8 cellular contexts compared by ENCODE assay signal in the genomic region with DNA sequence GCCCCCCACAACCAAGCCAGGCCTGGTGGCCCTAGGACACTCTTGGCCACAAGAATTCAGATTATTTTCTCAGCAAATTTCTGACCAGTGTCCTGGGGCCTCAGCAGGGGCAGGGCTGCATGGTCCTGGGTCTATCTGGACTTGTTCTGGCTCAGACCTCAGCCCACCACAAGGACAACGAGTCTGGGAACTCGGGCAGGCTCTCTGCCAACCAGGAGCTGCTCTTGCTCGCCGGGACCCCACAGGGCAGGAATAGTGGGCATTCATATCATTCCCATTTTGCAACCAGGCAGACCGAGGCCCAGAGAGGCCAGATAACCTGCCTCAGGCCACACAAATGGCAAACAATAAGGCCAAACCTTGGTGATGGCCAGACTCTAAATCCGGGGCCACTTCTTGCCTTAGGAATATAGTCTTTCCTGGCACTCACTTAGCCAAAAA.
DNase-seq lines count a peak whose midpoint lies in the region; ATAC-seq and TF ChIP-seq lines count a peak whose summit lies in the region.

No MANE protein-coding gene starts in this region.

- peaks cover 45 to 50% of the 10 kb centered on the region in 2 donors for H3K4me1 ChIP-seq in mucosa of rectum (ENCODE audit: control insufficient read depth in 2 of 2, insufficient read depth in 2 of 2, low read length in 2 of 2)
- H3K4me1 ChIP-seq in aorta (ENCODE audit: control insufficient read depth in 1 of 2, insufficient read depth in 2 of 2, low read length in 2 of 2): peaks cover 0 to 2% of the 10 kb centered on the region in 2 donors

- H3K4me3 Mint-ChIP-seq in activated naive CD4-positive, alpha-beta T cell treated with anti-CD3 and anti-CD28 coated beads, Interleukin-2, amount 50 U/mL, for 24 hours: peak overlapping the region; percentile 93

- DNase-seq in activated naive CD4-positive, alpha-beta T cell treated with Interleukin-2 at 50 U/mL for 16 hours: no peak
- peak; percentile 36 for DNase-seq in choroid plexus epithelial cell (ENCODE audit: low read depth)
- DNase-seq in aorta: peak; percentile 53 to 66
- DNase-seq in GM19240 (ENCODE audit: insufficient read length, low spot score): no peak
- no peak for DNase-seq in OCI-M1 (lab: John Stamatoyannopoulos, UW)

- H3K9ac ChIP-seq in mucosa of rectum (ENCODE audit: low read depth in 1 of 2, low read length in 2 of 2): peak overlapping the region; percentile 74 to 79

- peak overlapping the region; percentile 92 for H3K27ac Mint-ChIP-seq in activated naive CD4-positive, alpha-beta T cell treated with anti-CD3 and anti-CD28 coated beads, Interleukin-2, amount 50 U/mL, for 24 hours

- H3K9me3 ChIP-seq in mucosa of rectum (ENCODE audit: control insufficient read depth in 2 of 2, low read length in 2 of 2) (no peaks in the 10 kb centered on the region), aorta (ENCODE audit: control insufficient read depth, low read length) (no peaks in the 10 kb centered on the region)

- intact Hi-C loops in aorta (cut with DNase I): no loop called here

- no peaks in the 10 kb centered on the region for H3K9me3 Mint-ChIP-seq in activated naive CD4-positive, alpha-beta T cell treated with anti-CD3 and anti-CD28 coated beads, Interleukin-2, amount 50 U/mL, for 24 hours

- H3K36me3 Mint-ChIP-seq in activated naive CD4-positive, alpha-beta T cell treated with anti-CD3 and anti-CD28 coated beads, Interleukin-2, amount 50 U/mL, for 24 hours: no peaks in the 10 kb centered on the region

- H3K36me3 ChIP-seq in mucosa of rectum (ENCODE audit: control insufficient read depth in 2 of 2, insufficient read depth in 2 of 2, low read length in 2 of 2) (peaks cover 3 to 7% of the 10 kb centered on the region in 2 donors), aorta (ENCODE audit: control insufficient read depth in 1 of 2, insufficient read depth in 2 of 2, low read length in 1 of 2) (no peaks in the 10 kb centered on the region)

- H3K4me1 Mint-ChIP-seq in activated naive CD4-positive, alpha-beta T cell treated with anti-CD3 and anti-CD28 coated beads, Interleukin-2, amount 50 U/mL, for 24 hours: peaks cover 62% of the 10 kb centered on the region

- ATAC-seq in aorta (ENCODE audit: low FRiP score): no peak
- ATAC-seq in GM21825 (IDR thresholded peaks at IDR 0.05; ENCODE audit: unreplicated experiment): no peak

- H3K27ac ChIP-seq in mucosa of rectum (ENCODE audit: low read depth in 2 of 2, low read length in 2 of 2) (peak overlapping the region; percentile 95 to 98), aorta (ENCODE audit: low read depth in 1 of 2, low read length in 2 of 2) (peak overlapping the region; percentile 29 to 38)

- no peaks in the 10 kb centered on the region for H3K27me3 Mint-ChIP-seq in activated naive CD4-positive, alpha-beta T cell treated with anti-CD3 and anti-CD28 coated beads, Interleukin-2, amount 50 U/mL, for 24 hours

- H3K4me3 ChIP-seq in choroid plexus epithelial cell (ENCODE audit: low read depth, low read length) (peak overlapping the region; percentile 69), mucosa of rectum (ENCODE audit: low read length in 2 of 2) (peak overlapping the region; percentile 71 to 72), aorta (ENCODE audit: low read length in 2 of 2) (no peak overlapping the region)

- H3K27me3 ChIP-seq in mucosa of rectum (ENCODE audit: control insufficient read depth in 2 of 2, insufficient read depth in 2 of 2, low read length in 2 of 2): no peaks in the 10 kb centered on the region
- H3K27me3 ChIP-seq in aorta (ENCODE audit: control insufficient read depth in 1 of 2, insufficient read depth in 2 of 2, low read length in 1 of 2): no peaks in the 10 kb centered on the region

- WGBS in aorta, 2 donors: 8 to 10% methylated on average over 6 of the region's 6 CpGs

- no peak for TF ChIP-seq CTCF in choroid plexus epithelial cell (conservative IDR thresholded peaks at IDR 0.05; ENCODE audit: low read depth, low read length)

Comparison
In these comparisons a context has a peak if more than half of its experiments do, and no peak if none do; other contexts are left out.
1. DNase-seq: peak in choroid plexus epithelial cell (single experiment) and aorta (2 of 2); none in activated naive CD4-positive, alpha-beta T cell treated with Interleukin-2 at 50 U/mL for 16 hours (single experiment), GM19240 (single experiment) and OCI-M1 (single experiment).
2. H3K4me3 ChIP-seq: peak in choroid plexus epithelial cell (single experiment) and mucosa of rectum (2 of 2); none in aorta (0 of 2).